Comparison of ENCODE assay signal across 16 cellular contexts in genomic region chrX:56758456-56758855, GRCh38. TPM values are rescaled to one million over a fixed set of nuclear protein-coding genes. Genes with fewer than 3 reads are reported as not detected.
DNase-seq lines count a peak whose midpoint lies in the region; ATAC-seq and TF ChIP-seq lines count a peak whose summit lies in the region.
"Had no signal": no experiment of that assay in that cellular context is flagged by ENCODE, and none has a peak within 500 bp of the region (broad histone marks: within the 10 kb centered on the region; RNA-seq: fewer than 3 reads in every experiment).

No MANE protein-coding gene starts in this region.

- peaks cover 9 to 25% (median 18%) of the 10 kb centered on the region in 6 donors for H3K4me1 ChIP-seq in spleen

- no peak overlapping the region for H3K4me3 Mint-ChIP-seq in activated CD4-positive, alpha-beta T cell treated with anti-CD3 and anti-CD28 coated beads, Interleukin-2, amount 10 ng/mL, durations not matched to agents 7 days and 5 days
- no peak overlapping the region for H3K4me3 Mint-ChIP-seq in activated naive CD8-positive, alpha-beta T cell
- no peak overlapping the region for H3K4me3 Mint-ChIP-seq in activated naive CD8-positive, alpha-beta T cell treated with anti-CD3 and anti-CD28 coated beads, Interleukin-2, amount 50 U/mL, for 24 hours
- H3K4me3 Mint-ChIP-seq in memory B cell: no peak overlapping the region
- H3K4me3 Mint-ChIP-seq: GM23338, H9 had no signal

- no peaks in the 10 kb centered on the region for H3K9me3 ChIP-seq in spleen
- H3K9me3 ChIP-seq: BLaER1 had no signal

- peaks cover 19% of the 10 kb centered on the region for H3K36me3 Mint-ChIP-seq in activated CD4-positive, alpha-beta T cell treated with anti-CD3 and anti-CD28 coated beads, Interleukin-2, amount 10 ng/mL, durations not matched to agents 7 days and 5 days (ENCODE audit: low read depth)
- H3K36me3 Mint-ChIP-seq in activated naive CD8-positive, alpha-beta T cell: no peaks in the 10 kb centered on the region
- H3K36me3 Mint-ChIP-seq in activated naive CD8-positive, alpha-beta T cell treated with anti-CD3 and anti-CD28 coated beads, Interleukin-2, amount 50 U/mL, for 24 hours (ENCODE audit: low read depth): peaks cover 20% of the 10 kb centered on the region
- peaks cover 9% of the 10 kb centered on the region for H3K36me3 Mint-ChIP-seq in memory B cell

- H3K36me3 ChIP-seq in spleen: no peaks in the 10 kb centered on the region
- H3K36me3 ChIP-seq: BLaER1 had no signal

- TF ChIP-seq CTCF in spleen (IDR thresholded peaks at IDR 0.05 in 8 of 11, conservative IDR thresholded peaks at IDR 0.05 in 3 of 11): no peak

- H3K4me3 ChIP-seq in spleen: no peak overlapping the region
- H3K4me3 ChIP-seq: BLaER1, GM23338 had no signal

- POLR2A ChIA-PET in activated CD4-positive, alpha-beta T cell treated with anti-CD3 and anti-CD28 coated beads, Interleukin-2, amount 10 ng/mL, durations not matched to agents 7 days and 5 days (lab: Charles Lee): no interaction called here

- no peak for ATAC-seq in activated naive CD8-positive, alpha-beta T cell treated with anti-CD3 and anti-CD28 coated beads, Interleukin-2, amount 50 U/mL, for 24 hours
- no peak for ATAC-seq in memory B cell (ENCODE audit: low read depth)
- ATAC-seq: GM23338 had no signal

- H3K4me1 Mint-ChIP-seq in activated CD4-positive, alpha-beta T cell treated with anti-CD3 and anti-CD28 coated beads, Interleukin-2, amount 10 ng/mL, durations not matched to agents 7 days and 5 days: peaks cover 56% of the 10 kb centered on the region
- H3K4me1 Mint-ChIP-seq in activated naive CD8-positive, alpha-beta T cell (ENCODE audit: low read depth): peaks cover 35% of the 10 kb centered on the region
- peaks cover 35% of the 10 kb centered on the region for H3K4me1 Mint-ChIP-seq in activated naive CD8-positive, alpha-beta T cell treated with anti-CD3 and anti-CD28 coated beads, Interleukin-2, amount 50 U/mL, for 24 hours
- peaks cover 34% of the 10 kb centered on the region for H3K4me1 Mint-ChIP-seq in memory B cell
- H3K4me1 Mint-ChIP-seq: GM23338, H9 had no signal

- H3K27ac Mint-ChIP-seq in activated CD4-positive, alpha-beta T cell treated with anti-CD3 and anti-CD28 coated beads, Interleukin-2, amount 10 ng/mL, durations not matched to agents 7 days and 5 days: peak overlapping the region; percentile 66
- H3K27ac Mint-ChIP-seq in activated naive CD8-positive, alpha-beta T cell: peak overlapping the region; percentile 22
- H3K27ac Mint-ChIP-seq in activated naive CD8-positive, alpha-beta T cell treated with anti-CD3 and anti-CD28 coated beads, Interleukin-2, amount 50 U/mL, for 24 hours: no peak overlapping the region
- peak overlapping the region; percentile 41 for H3K27ac Mint-ChIP-seq in memory B cell
- H3K27ac Mint-ChIP-seq: GM23338, H9 had no signal

- no peaks in the 10 kb centered on the region for H3K27me3 ChIP-seq in spleen (replicated peaks in 1 of 7)

- H3K9me3 Mint-ChIP-seq in activated CD4-positive, alpha-beta T cell treated with anti-CD3 and anti-CD28 coated beads, Interleukin-2, amount 10 ng/mL, durations not matched to agents 7 days and 5 days: no peaks in the 10 kb centered on the region
- H3K9me3 Mint-ChIP-seq in activated naive CD8-positive, alpha-beta T cell (ENCODE audit: low read depth): no peaks in the 10 kb centered on the region
- peaks cover 6% of the 10 kb centered on the region for H3K9me3 Mint-ChIP-seq in activated naive CD8-positive, alpha-beta T cell treated with anti-CD3 and anti-CD28 coated beads, Interleukin-2, amount 50 U/mL, for 24 hours
- peaks cover 1% of the 10 kb centered on the region for H3K9me3 Mint-ChIP-seq in memory B cell

- 75 to 98% (median 89%) methylated on average over 4 of the region's 4 CpGs; no CpG with 5 or more reads in 1 of the 5 donors for WGBS in spleen, 5 donors

- TF ChIP-seq POLR2A in spleen (IDR thresholded peaks at IDR 0.05): no peak

- DNase-seq in activated CD4-positive, alpha-beta T cell treated with anti-CD3 and anti-CD28 coated beads, Interleukin-2, amount 10 ng/mL, durations not matched to agents 7 days and 5 days: no peak
- DNase-seq in activated CD4-positive, alpha-beta T cell treated with anti-CD3 and anti-CD28 coated beads for 48 hours: no peak
- no peak for DNase-seq in activated naive CD8-positive, alpha-beta T cell treated with anti-CD3 and anti-CD28 coated beads, Interleukin-2, amount 50 U/mL, for 24 hours
- DNase-seq in memory B cell (ENCODE audit: low spot score in 2 of 2): no peak
- DNase-seq in spleen: peak; percentile 59
- DNase-seq in activated effector memory CD4-positive, alpha-beta T cell treated with Interleukin-2 at 50 U/mL for 16 hours: no peak
- no peak for DNase-seq in caudate nucleus (lab: John Stamatoyannopoulos, UW)
- DNase-seq: 8988T, AML-193, DMS153, DMS79 treated with DMSO at 0.1 percent for 48 hours, EL, H9 had no signal

- H3K27ac ChIP-seq in spleen (no peak overlapping the region), caudate nucleus (ENCODE audit: low read depth, low read length) (no peak overlapping the region)
- H3K27ac ChIP-seq: BLaER1 had no signal

- intact Hi-C loops in spleen (cut with DNase I; ENCODE audit: low total_unique reads): no loop called here

- H3K27me3 Mint-ChIP-seq in activated CD4-positive, alpha-beta T cell treated with anti-CD3 and anti-CD28 coated beads, Interleukin-2, amount 10 ng/mL, durations not matched to agents 7 days and 5 days: no peaks in the 10 kb centered on the region
- H3K27me3 Mint-ChIP-seq in activated naive CD8-positive, alpha-beta T cell: no peaks in the 10 kb centered on the region
- H3K27me3 Mint-ChIP-seq in activated naive CD8-positive, alpha-beta T cell treated with anti-CD3 and anti-CD28 coated beads, Interleukin-2, amount 50 U/mL, for 24 hours: no peaks in the 10 kb centered on the region
- no peaks in the 10 kb centered on the region for H3K27me3 Mint-ChIP-seq in memory B cell

- CTCF ChIA-PET in activated CD4-positive, alpha-beta T cell treated with anti-CD3 and anti-CD28 coated beads, Interleukin-2, amount 10 ng/mL, durations not matched to agents 7 days and 5 days (lab: Charles Lee): no interaction called here

RNA-seq across cellular contexts. Expression of gene NBDY, which starts 29.4 kb away (rescaled TPM):
- 10 to 100 TPM; 41.1 to 44.2 TPM for total RNA-seq in activated CD4-positive, alpha-beta T cell treated with anti-CD3 and anti-CD28 coated beads, Interleukin-2, amount 10 ng/mL, durations not matched to agents 7 days and 5 days
- total RNA-seq in spleen: 10 to 100 TPM; 15.7 to 46.7 (median 30.9) TPM
- 10 to 100 TPM; 24.3 to 31.6 (median 27.9) TPM for polyA plus RNA-seq in spleen
